ENCODE assay signal across 16 cellular contexts in the genomic region with DNA sequence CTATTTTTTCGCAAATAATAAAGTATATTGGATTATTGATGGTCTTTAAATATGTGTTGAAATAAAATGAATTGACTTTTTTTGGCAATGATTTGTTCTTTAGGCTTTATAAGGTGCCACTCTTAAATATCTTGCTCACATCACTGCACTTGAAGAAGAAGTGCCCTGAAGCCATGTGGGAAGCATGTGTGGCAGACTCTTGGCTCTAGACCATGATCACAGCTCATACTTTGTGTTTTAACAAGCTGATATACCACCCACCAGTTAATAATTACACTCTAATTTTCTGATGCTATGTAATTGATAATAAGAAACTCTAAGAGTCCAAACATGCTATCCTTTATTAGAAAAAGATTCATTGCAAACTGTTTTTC.
"Had no signal": no experiment of that assay in that cellular context is flagged by ENCODE, and none has a peak within 500 bp of the region (broad histone marks: within the 10 kb centered on the region; RNA-seq: fewer than 3 reads in every experiment).

No MANE protein-coding gene starts in this region.

- DNase-seq: activated CD4-positive, alpha-beta T cell treated with anti-CD3 and anti-CD28 coated beads, Interleukin-2, amount 10 ng/mL, durations not matched to agents 24 days and 14 days; activated CD4-positive, CD25-positive, alpha-beta regulatory T cell; activated CD8-positive, alpha-beta T cell treated with anti-CD3 and anti-CD28 coated beads, Interleukin-2, amount 10 ng/mL, durations not matched to agents 7 days and 5 days; activated naive CD4-positive, alpha-beta T cell treated with anti-CD3 and anti-CD28 coated beads, Interleukin-2, amount 10 ng/mL, durations not matched to agents 7 days and 5 days; activated T-cell treated with anti-CD3 and anti-CD28 coated beads, Interleukin-2, amount 50 U/mL, for 24 hours; erythroblast; immature natural killer cell; mesendoderm; naive thymus-derived CD8-positive, alpha-beta T cell; stimulated activated naive CD4-positive, alpha-beta T cell; upper lobe of right lung had no signal

- H3K4me3 Mint-ChIP-seq: activated CD4-positive, alpha-beta T cell treated with anti-CD3 and anti-CD28 coated beads, Interleukin-2, amount 10 ng/mL, durations not matched to agents 24 days and 14 days; activated CD8-positive, alpha-beta T cell treated with anti-CD3 and anti-CD28 coated beads, Interleukin-2, amount 10 ng/mL, durations not matched to agents 7 days and 5 days; activated naive CD4-positive, alpha-beta T cell treated with anti-CD3 and anti-CD28 coated beads, Interleukin-2, amount 10 ng/mL, durations not matched to agents 7 days and 5 days; activated T-cell treated with anti-CD3 and anti-CD28 coated beads, Interleukin-2, amount 50 U/mL, for 24 hours; immature natural killer cell; naive thymus-derived CD8-positive, alpha-beta T cell had no signal

- H3K4me1 ChIP-seq: ascending aorta, parathyroid adenoma, upper lobe of right lung had no signal

- H3K27ac ChIP-seq: ascending aorta, breast epithelium, coronary artery, parathyroid adenoma, upper lobe of right lung had no signal

- H3K27me3 Mint-ChIP-seq: activated CD4-positive, alpha-beta T cell treated with anti-CD3 and anti-CD28 coated beads, Interleukin-2, amount 10 ng/mL, durations not matched to agents 24 days and 14 days; activated naive CD4-positive, alpha-beta T cell treated with anti-CD3 and anti-CD28 coated beads, Interleukin-2, amount 10 ng/mL, durations not matched to agents 7 days and 5 days; activated T-cell treated with anti-CD3 and anti-CD28 coated beads, Interleukin-2, amount 50 U/mL, for 24 hours; naive thymus-derived CD8-positive, alpha-beta T cell had no signal

- H3K36me3 ChIP-seq: ascending aorta, breast epithelium, upper lobe of right lung had no signal

- H3K27ac Mint-ChIP-seq: activated CD4-positive, alpha-beta T cell treated with anti-CD3 and anti-CD28 coated beads, Interleukin-2, amount 10 ng/mL, durations not matched to agents 24 days and 14 days; activated CD8-positive, alpha-beta T cell treated with anti-CD3 and anti-CD28 coated beads, Interleukin-2, amount 10 ng/mL, durations not matched to agents 7 days and 5 days; activated naive CD4-positive, alpha-beta T cell treated with anti-CD3 and anti-CD28 coated beads, Interleukin-2, amount 10 ng/mL, durations not matched to agents 7 days and 5 days; immature natural killer cell; naive thymus-derived CD8-positive, alpha-beta T cell had no signal

- H3K4me1 Mint-ChIP-seq: activated naive CD4-positive, alpha-beta T cell treated with anti-CD3 and anti-CD28 coated beads, Interleukin-2, amount 10 ng/mL, durations not matched to agents 7 days and 5 days; immature natural killer cell had no signal

- H3K27me3 ChIP-seq: ascending aorta, breast epithelium, upper lobe of right lung had no signal

- H3K9me3 ChIP-seq: ascending aorta, breast epithelium, upper lobe of right lung had no signal

- H3K79me2 ChIP-seq: parathyroid adenoma had no signal

- H3K36me3 Mint-ChIP-seq: activated naive CD4-positive, alpha-beta T cell treated with anti-CD3 and anti-CD28 coated beads, Interleukin-2, amount 10 ng/mL, durations not matched to agents 7 days and 5 days had no signal

- H2AFZ ChIP-seq: parathyroid adenoma had no signal

- H3K9me3 Mint-ChIP-seq: activated naive CD4-positive, alpha-beta T cell treated with anti-CD3 and anti-CD28 coated beads, Interleukin-2, amount 10 ng/mL, durations not matched to agents 7 days and 5 days; activated T-cell treated with anti-CD3 and anti-CD28 coated beads, Interleukin-2, amount 50 U/mL, for 24 hours; immature natural killer cell had no signal

- FAIRE-seq: endometrium had no signal

- ATAC-seq: activated CD8-positive, alpha-beta T cell treated with anti-CD3 and anti-CD28 coated beads, Interleukin-2, amount 10 ng/mL, durations not matched to agents 7 days and 5 days; naive thymus-derived CD8-positive, alpha-beta T cell; upper lobe of right lung had no signal

- H3K4me3 ChIP-seq: ascending aorta, breast epithelium, coronary artery, upper lobe of right lung had no signal

- H3K9ac ChIP-seq: parathyroid adenoma had no signal
